In the genomic region with DNA sequence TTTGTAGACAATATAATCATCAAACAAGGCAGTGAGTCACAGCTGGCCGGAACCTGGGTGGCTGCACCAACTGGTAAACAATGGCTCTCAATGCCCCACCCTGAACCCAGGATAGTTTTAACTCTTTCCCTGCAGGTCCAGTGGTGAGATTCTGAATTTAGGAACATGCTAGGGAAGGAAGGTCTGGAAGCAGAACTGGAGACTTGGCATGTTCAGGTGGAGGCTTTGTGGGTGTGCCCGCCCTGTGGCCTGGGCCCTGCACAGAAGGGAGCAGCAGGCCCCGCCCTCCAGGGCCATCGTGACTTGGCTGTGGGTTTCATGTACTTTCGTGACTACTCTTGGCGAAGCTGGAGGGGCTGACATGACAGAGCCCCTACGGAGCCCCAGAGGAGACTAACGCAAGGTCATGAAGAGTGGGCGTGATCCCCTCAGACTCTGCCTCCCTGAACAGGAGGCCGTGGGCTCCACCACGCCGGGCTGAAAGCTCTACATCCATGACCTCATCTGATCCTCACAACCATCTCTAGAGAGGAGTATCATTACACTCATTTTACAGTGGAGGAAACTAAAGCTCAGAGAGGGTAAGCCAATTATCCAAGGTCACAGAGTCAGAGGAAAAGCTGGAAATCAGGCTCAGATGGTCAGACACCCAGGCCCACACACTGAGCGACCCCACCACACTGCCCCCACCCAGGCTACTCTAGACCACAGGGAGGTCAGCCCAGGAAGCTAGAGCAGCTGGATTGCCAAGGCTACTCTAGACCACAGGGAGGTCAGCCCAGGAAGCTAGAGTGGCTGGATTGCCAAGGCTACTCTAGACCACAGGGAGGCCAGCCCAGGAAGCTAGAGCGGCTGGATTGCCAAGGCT, we compare ENCODE assay signal across 8 cellular contexts. TPM values are rescaled to one million over a fixed set of nuclear protein-coding genes. Genes with fewer than 3 reads are reported as not detected.
DNase-seq lines count a peak whose midpoint lies in the region; ATAC-seq and TF ChIP-seq lines count a peak whose summit lies in the region.

No MANE protein-coding gene starts in this region.

- POLR2A ChIA-PET in CD8-positive, alpha-beta T cell (lab: Charles Lee), result interaction anchor here (1.0 kb wide), 1 partner anchor 9 kb away, joined by 3 read pairs; no protein-coding TSS in a partner anchor
- POLR2A ChIA-PET in PC-9 (lab: Charles Lee; ENCODE audit: unreplicated experiment), result interaction anchor here (0.6 to 0.7 kb wide), 5 partner anchors 9 to 86 kb away, joined by 3 to 5 read pairs (median 4); no protein-coding TSS in a partner anchor

- TF ChIP-seq POLR2A in esophagus squamous epithelium (IDR thresholded peaks at IDR 0.05), result no peak

- H3K9me3 Mint-ChIP-seq in CD8-positive, alpha-beta T cell, result no peaks in the 10 kb centered on the region

- 39 to 42% methylated on average over 3 to 5 of the region's 14 CpGs for WGBS in esophagus squamous epithelium, 2 donors

- H3K27ac ChIP-seq in CD8-positive, alpha-beta T cell (ENCODE audit: low read depth, low read length), result no peak overlapping the region
- H3K27ac ChIP-seq in PC-9 (peak overlapping the region; percentile 90), esophagus squamous epithelium (peak overlapping the region; percentile 87 to 93 (median 89)), parathyroid adenoma (peak overlapping the region; percentile 24)

- BruUV-seq in PC-9 (replicated peaks; lab: Mats Ljungman, UMichigan), result no TSS peak

- intact Hi-C loops in CD8-positive, alpha-beta T cell (cut with DNase I, micrococcal nuclease), result no loop called here
- intact Hi-C loops in PC-9 (cut with micrococcal nuclease; ENCODE audit: unreplicated experiment) (loop anchor here (1.0 kb wide), 1 partner anchor 10 kb away; no protein-coding TSS in a partner anchor), esophagus squamous epithelium (cut with DNase I) (loop anchor here (10.0 kb wide), 1 partner anchor 124 kb away; no protein-coding TSS in a partner anchor)

- H3K9me2 ChIP-seq in PC-9 (ENCODE audit: insufficient read depth), result no peaks in the 10 kb centered on the region

- H4K20me1 ChIP-seq in PC-9 (ENCODE audit: insufficient read depth), result no peaks in the 10 kb centered on the region

- H3F3A ChIP-seq in PC-9 (ENCODE audit: insufficient read depth, low read depth), result peaks cover 53% of the 10 kb centered on the region

- CTCF ChIA-PET in CD8-positive, alpha-beta T cell (lab: Charles Lee), result interaction anchor here (0.7 to 3.9 kb wide), 5 partner anchors 11 to 177 kb away, joined by 4 to 29 read pairs (median 5); a partner anchor contains a TSS
- CTCF ChIA-PET in PC-9 (lab: Charles Lee), result interaction anchor here (0.5 to 1.4 kb wide), 3 partner anchors 32 to 204 kb away, joined by 3 to 7 read pairs (median 3); no protein-coding TSS in a partner anchor

- H3K9me3 ChIP-seq in CD8-positive, alpha-beta T cell (ENCODE audit: low read length), result no peaks in the 10 kb centered on the region
- H3K9me3 ChIP-seq in PC-9 (ENCODE audit: insufficient read depth, low read depth) (no peaks in the 10 kb centered on the region), esophagus squamous epithelium (no peaks in the 10 kb centered on the region), parathyroid adenoma (ENCODE audit: control insufficient read depth, low read length) (no peaks in the 10 kb centered on the region)

- DNase-seq in CD8-positive, alpha-beta T cell, result no peak
- peak; percentile 79 to 88 for DNase-seq in PC-9
- no peak for DNase-seq in esophagus squamous epithelium (lab: John Stamatoyannopoulos, UW)
- no peak for DNase-seq in G401 (ENCODE audit: low spot score)
- no peak for DNase-seq in SK-N-DZ (ENCODE audit: low spot score)

- no peak overlapping the region for H3K4me3 ChIP-seq in CD8-positive, alpha-beta T cell (ENCODE audit: low read depth, low read length)
- H3K4me3 ChIP-seq in PC-9 (no peak overlapping the region; the same call in 1 of the 2 replicates), esophagus squamous epithelium (peak overlapping the region in 1 of 4 donors; percentile 0), parathyroid adenoma (ENCODE audit: low read depth, low read length) (no peak overlapping the region)

- H3K4me3 Mint-ChIP-seq in CD8-positive, alpha-beta T cell, result no peak overlapping the region

- TF ChIP-seq CTCF in CD8-positive, alpha-beta T cell (IDR thresholded peaks at IDR 0.05), result no peak
- TF ChIP-seq CTCF in PC-9 (conservative IDR thresholded peaks at IDR 0.05) (no peak), esophagus squamous epithelium (IDR thresholded peaks at IDR 0.05) (peak in 1 of 6 experiments; percentile 12), parathyroid adenoma (IDR thresholded peaks at IDR 0.05) (no peak)

- ATAC-seq in CD8-positive, alpha-beta T cell, result no peak
- no peak for ATAC-seq in HG03442 (IDR thresholded peaks at IDR 0.05; ENCODE audit: unreplicated experiment)
- ATAC-seq in HG03095 (IDR thresholded peaks at IDR 0.05; ENCODE audit: unreplicated experiment), result no peak

- no peaks in the 10 kb centered on the region for H3K27me3 Mint-ChIP-seq in CD8-positive, alpha-beta T cell (ENCODE audit: low read depth)

- H3K36me3 ChIP-seq in CD8-positive, alpha-beta T cell (ENCODE audit: insufficient read depth, low read length), result peaks cover 16% of the 10 kb centered on the region
- H3K36me3 ChIP-seq in PC-9 (ENCODE audit: low read depth) (peaks cover 69% of the 10 kb centered on the region), esophagus squamous epithelium (peaks cover 7 to 84% (median 14%) of the 10 kb centered on the region in 3 donors), parathyroid adenoma (ENCODE audit: control insufficient read depth, insufficient read depth, low read length) (no peaks in the 10 kb centered on the region)

- H3K9ac ChIP-seq in parathyroid adenoma, result no peak overlapping the region

- H3K27me3 ChIP-seq in CD8-positive, alpha-beta T cell (ENCODE audit: insufficient read depth, low read length), result no peaks in the 10 kb centered on the region
- no peaks in the 10 kb centered on the region for H3K27me3 ChIP-seq in PC-9 (ENCODE audit: insufficient read depth, low read depth)
- no peaks in the 10 kb centered on the region for H3K27me3 ChIP-seq in esophagus squamous epithelium
- H3K27me3 ChIP-seq in parathyroid adenoma (ENCODE audit: control insufficient read depth, insufficient read depth, low read length), result no peaks in the 10 kb centered on the region

- peaks cover 41% of the 10 kb centered on the region for H3K79me2 ChIP-seq in PC-9 (ENCODE audit: low read depth)
- H3K79me2 ChIP-seq in parathyroid adenoma, result no peaks in the 10 kb centered on the region

- peak overlapping the region; percentile 60 for H3K27ac Mint-ChIP-seq in CD8-positive, alpha-beta T cell

- H3K4me1 ChIP-seq in CD8-positive, alpha-beta T cell (ENCODE audit: insufficient read depth, low read length), result peaks cover 3% of the 10 kb centered on the region
- H3K4me1 ChIP-seq in PC-9 (replicated peaks; ENCODE audit: insufficient read depth), result peaks cover 41% of the 10 kb centered on the region
- peaks cover 24 to 52% (median 27%) of the 10 kb centered on the region in 3 donors for H3K4me1 ChIP-seq in esophagus squamous epithelium
- no peaks in the 10 kb centered on the region for H3K4me1 ChIP-seq in parathyroid adenoma

- H3K36me3 Mint-ChIP-seq in CD8-positive, alpha-beta T cell, result peaks cover 69% of the 10 kb centered on the region

- H2AFZ ChIP-seq in PC-9, result no peak overlapping the region
- H2AFZ ChIP-seq in parathyroid adenoma, result no peak overlapping the region

- in situ Hi-C loops in G401 (cut with HindIII; ENCODE audit: low sequenced_read_pairs), result no loop called here

- no peaks in the 10 kb centered on the region for H3K4me1 Mint-ChIP-seq in CD8-positive, alpha-beta T cell (ENCODE audit: low read depth)

- H3K4me2 ChIP-seq in PC-9 (peak overlapping the region; percentile 68), parathyroid adenoma (ENCODE audit: low read length) (no peak overlapping the region)

RNA-seq across cellular contexts. Expression of a gene that starts 27.3 kb away (rescaled TPM):
- total RNA-seq in CD8-positive, alpha-beta T cell, result 10 to 100 TPM; 87.6 to 91.2 TPM
- total RNA-seq in PC-9 (2021) (27.9 and 41.8 TPM in 2 replicates), esophagus squamous epithelium (10 to 100 TPM; 19.4 to 51.6 (median 40.5) TPM)
- 10.5 and 11.9 TPM in 2 replicates for total RNA-seq in G401 (2014; rRNA removed; shearing (Covaris generic))
- 3.0 and 3.1 TPM in 2 replicates for polyA plus RNA-seq in SK-N-DZ (2014; cell fraction: cytosol; rRNA removed)
- polyA plus RNA-seq in SK-N-DZ (2014; cell fraction: nucleus; rRNA removed), result 1.0 and 1.1 TPM in 2 replicates

RNA-seq across cellular contexts. Expression of a gene that starts 43.7 kb away (rescaled TPM):
- total RNA-seq in CD8-positive, alpha-beta T cell, result 10 to 100 TPM; 53.0 TPM
- total RNA-seq in PC-9 (2021), result 185 and 192 TPM in 2 replicates
- total RNA-seq in esophagus squamous epithelium, result 10 to 100 TPM; 22.5 to 55.1 (median 28.3) TPM
- 16.2 and 20.5 TPM in 2 replicates for total RNA-seq in G401 (2014; rRNA removed; shearing (Covaris generic))
- 19.0 and 26.8 TPM in 2 replicates for polyA plus RNA-seq in SK-N-DZ (2014; cell fraction: cytosol; rRNA removed)
- polyA plus RNA-seq in SK-N-DZ (2014; cell fraction: nucleus; rRNA removed), result 14.0 and 27.5 TPM in 2 replicates

RNA-seq across cellular contexts. Expression of a gene that starts 47.5 kb away (rescaled TPM):
- total RNA-seq in CD8-positive, alpha-beta T cell, result 10 to 100 TPM; 35.4 to 44.4 TPM
- 39.8 and 45.6 TPM in 2 replicates for total RNA-seq in PC-9 (2021)
- total RNA-seq in esophagus squamous epithelium, result 10 to 100 TPM; 12.9 to 24.2 (median 14.2) TPM
- total RNA-seq in G401 (2014; rRNA removed; shearing (Covaris generic)), result 11.4 TPM in 2 replicates
- polyA plus RNA-seq in SK-N-DZ (2014; cell fraction: cytosol; rRNA removed), result 18.9 and 22.7 TPM in 2 replicates
- polyA plus RNA-seq in SK-N-DZ (2014; cell fraction: nucleus; rRNA removed), result 97.3 and 104 TPM in 2 replicates

Comparison
In these comparisons a context has a peak if more than half of its experiments do, and no peak if none do; other contexts are left out.
1. DNase-seq: peak in PC-9 (2 of 2); none in CD8-positive, alpha-beta T cell (0 of 7), esophagus squamous epithelium (single experiment), G401 (single experiment) and SK-N-DZ (single experiment).
2. intact Hi-C loops: an anchor here in PC-9 (1.0 kb wide) and esophagus squamous epithelium (10.0 kb wide); none called in CD8-positive, alpha-beta T cell.